8 cellular contexts compared by ENCODE assay signal in the genomic region with DNA sequence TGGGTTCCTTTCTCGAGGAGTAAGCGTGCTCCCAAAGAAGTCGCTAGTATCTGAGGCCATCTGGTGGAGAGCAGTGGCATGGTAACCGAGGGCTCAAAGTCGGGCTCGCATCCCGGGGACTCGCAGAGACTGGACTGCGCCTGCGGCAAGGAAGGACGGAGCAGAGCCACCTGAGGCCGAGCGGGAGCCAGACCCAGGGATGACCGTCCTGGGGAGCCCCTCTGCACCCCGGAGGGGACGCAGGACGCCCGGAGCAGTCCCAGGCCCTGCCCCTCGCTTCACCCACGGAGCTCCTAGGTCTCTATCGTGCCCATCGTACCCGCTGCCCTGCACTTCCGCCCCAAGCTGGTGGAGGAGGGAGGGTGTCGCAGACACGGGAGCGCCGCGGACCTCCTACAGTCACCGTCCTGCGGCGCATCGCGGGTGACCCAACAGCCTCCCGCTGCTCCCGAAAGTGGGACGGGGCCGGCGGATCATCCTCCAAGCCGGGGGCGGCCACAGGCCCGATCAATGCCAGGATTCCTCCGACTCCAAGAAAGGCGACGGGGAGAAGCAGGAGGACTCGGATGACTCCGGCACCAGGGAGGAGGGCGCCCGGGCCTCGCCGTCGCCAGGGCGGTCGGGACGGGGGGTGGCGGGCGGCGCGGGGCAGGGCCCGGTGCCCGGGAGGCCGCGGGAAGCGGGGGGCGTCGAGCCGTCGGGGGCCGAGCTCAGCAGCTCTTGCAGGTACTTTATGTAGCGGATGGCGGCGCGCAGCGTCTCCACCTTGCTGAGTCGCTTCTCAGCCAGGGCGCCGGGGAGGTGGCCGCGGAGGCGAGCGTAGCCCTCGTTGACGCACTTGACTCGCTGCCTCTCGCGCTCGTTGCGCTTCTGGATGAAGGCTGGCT. TPM values are rescaled to one million over a fixed set of nuclear protein-coding genes. Genes with fewer than 3 reads are reported as not detected.
A peak's percentile ranks its signal among the peaks of the same experiment; 100 is the strongest.
DNase-seq lines count a peak whose midpoint lies in the region; ATAC-seq lines count a peak whose summit lies in the region.

No MANE protein-coding gene starts in this region.

- peak overlapping the region; percentile 60 for H3K27ac ChIP-seq in cingulate gyrus (ENCODE audit: low read depth, low read length)

- peaks cover 2% of the 10 kb centered on the region for H3K4me1 Mint-ChIP-seq in activated CD4-positive, alpha-beta T cell treated with anti-CD3 and anti-CD28 coated beads for 36 hours

- H3K36me3 Mint-ChIP-seq in activated CD4-positive, alpha-beta T cell treated with anti-CD3 and anti-CD28 coated beads for 36 hours (ENCODE audit: low read depth): no peaks in the 10 kb centered on the region

- no peaks in the 10 kb centered on the region for H3K9me3 Mint-ChIP-seq in activated CD4-positive, alpha-beta T cell treated with anti-CD3 and anti-CD28 coated beads for 36 hours (ENCODE audit: low read depth)

- peak overlapping the region; percentile 83 for H3K27ac Mint-ChIP-seq in activated CD4-positive, alpha-beta T cell treated with anti-CD3 and anti-CD28 coated beads for 36 hours

- intact Hi-C loops in activated CD4-positive, alpha-beta T cell treated with anti-CD3 and anti-CD28 coated beads for 36 hours (cut with DNase I, micrococcal nuclease): loop anchor here (1.0 to 5.0 kb wide), 9 partner anchors 28 to 557 kb away; a partner anchor contains a TSS

- DNase-seq in AG08395 (ENCODE audit: low spot score) (peak; percentile 97), NCI-H446 treated with DMSO at 0.1 percent for 48 hours (lab: John Stamatoyannopoulos, UW) (peak; percentile 83), kidney tubule cell (ENCODE audit: low spot score) (peak; percentile 94)
- DNase-seq in activated CD4-positive, alpha-beta T cell treated with anti-CD3 and anti-CD28 coated beads for 36 hours: peak; percentile 88
- peak; percentile 27 to 39 for DNase-seq in stimulated activated CD4-positive, alpha-beta T cell treated with anti-CD3 and anti-CD28 coated beads, Interleukin-1b, Interleukin-23, amount 100 ng/mL, for 1 hour (ENCODE audit: low read depth in 2 of 2)

- POLR2A ChIA-PET in activated CD4-positive, alpha-beta T cell treated with anti-CD3 and anti-CD28 coated beads for 36 hours (lab: Charles Lee): no interaction called here

- H3K27me3 Mint-ChIP-seq in activated CD4-positive, alpha-beta T cell treated with anti-CD3 and anti-CD28 coated beads for 36 hours: no peaks in the 10 kb centered on the region

- CTCF ChIA-PET in activated CD4-positive, alpha-beta T cell treated with anti-CD3 and anti-CD28 coated beads for 36 hours (lab: Charles Lee): interaction anchor here (0.5 to 2.6 kb wide), 21 partner anchors 10 to 753 kb away, joined by 3 to 28 read pairs (median 3); a partner anchor contains a TSS

- peak overlapping the region; percentile 78 for H3K4me3 Mint-ChIP-seq in activated CD4-positive, alpha-beta T cell treated with anti-CD3 and anti-CD28 coated beads for 36 hours

- peak; percentile 83 for ATAC-seq in GM18909 (IDR thresholded peaks at IDR 0.05; ENCODE audit: poor library complexity, unreplicated experiment)
- peak; percentile 85 for ATAC-seq in HG03342 (IDR thresholded peaks at IDR 0.05; ENCODE audit: unreplicated experiment)
- peak; percentile 94 for ATAC-seq in activated CD4-positive, alpha-beta T cell treated with anti-CD3 and anti-CD28 coated beads for 36 hours

RNA-seq across cellular contexts. Expression of a gene that starts 2.3 kb away (rescaled TPM):
- not detected for total RNA-seq in activated CD4-positive, alpha-beta T cell treated with anti-CD3 and anti-CD28 coated beads for 36 hours

RNA-seq across cellular contexts. Expression of a gene that starts 12.5 kb away (rescaled TPM):
- under 1 TPM in 1 of 2 experiments, not detected in 1; 0.09 TPM for total RNA-seq in activated CD4-positive, alpha-beta T cell treated with anti-CD3 and anti-CD28 coated beads for 36 hours

RNA-seq across cellular contexts. Expression of a gene that starts 39.8 kb away (rescaled TPM):
- total RNA-seq in activated CD4-positive, alpha-beta T cell treated with anti-CD3 and anti-CD28 coated beads for 36 hours: 10 to 100 TPM; 15.7 to 27.2 TPM

Comparison
In these comparisons a context has a peak if more than half of its experiments do, and no peak if none do; other contexts are left out.
1. Peak in every context shown above with its lines: DNase-seq, ATAC-seq and H3K27ac ChIP-seq.
2. DNase-seq: peak in every context shown above with its lines; median percentile 97 in AG08395; 94 in kidney tubule cell; 88 in activated CD4-positive, alpha-beta T cell treated with anti-CD3 and anti-CD28 coated beads for 36 hours; 83 in NCI-H446 treated with DMSO at 0.1 percent for 48 hours; 33 in stimulated activated CD4-positive, alpha-beta T cell treated with anti-CD3 and anti-CD28 coated beads, Interleukin-1b, Interleukin-23, amount 100 ng/mL, for 1 hour.